17 cellular contexts compared by ENCODE assay signal in the genomic region with DNA sequence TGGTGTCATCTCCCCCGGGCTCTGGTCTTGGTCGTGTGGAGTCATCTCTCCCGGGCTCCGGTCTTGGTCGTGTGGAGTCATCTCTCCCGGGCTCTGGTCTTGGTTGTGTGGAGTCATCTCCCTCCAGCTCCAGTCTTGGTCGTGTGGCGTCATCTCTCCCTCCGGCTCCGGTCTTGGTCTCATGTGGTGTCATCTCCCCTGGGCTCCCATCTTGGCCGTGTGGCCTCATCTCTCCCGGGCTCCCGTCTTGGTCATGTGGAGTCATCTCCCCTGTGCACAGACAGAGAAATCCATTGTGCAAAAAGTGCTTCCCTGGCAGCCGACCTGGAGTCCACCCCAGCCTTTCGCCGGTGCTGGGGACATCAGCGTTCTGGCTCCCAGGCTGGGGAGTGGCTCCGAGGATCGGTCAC.
DNase-seq lines count a peak whose midpoint lies in the region; ATAC-seq and TF ChIP-seq lines count a peak whose summit lies in the region.
"Had no signal": no experiment of that assay in that cellular context is flagged by ENCODE, and none has a peak within 500 bp of the region (broad histone marks: within the 10 kb centered on the region; RNA-seq: fewer than 3 reads in every experiment).

No MANE protein-coding gene starts in this region.

- H3K23ac ChIP-seq in IMR-90 (ENCODE audit: low read depth, low read length) = no peak overlapping the region

- TF ChIP-seq POLR2A in IMR-90 (IDR thresholded peaks at IDR 0.05; ENCODE audit: low read depth, low read length) = no peak

- no peak overlapping the region for H3K18ac ChIP-seq in IMR-90 (ENCODE audit: low read depth, low read length)

- H3K14ac ChIP-seq in IMR-90 (replicated peaks; ENCODE audit: low read depth, low read length) = no peak overlapping the region

- no peaks in the 10 kb centered on the region for H3K4me1 ChIP-seq in CD8-positive, alpha-beta T cell (ENCODE audit: insufficient read depth, low read length)
- H3K4me1 ChIP-seq in IMR-90 (ENCODE audit: control insufficient read depth, insufficient read depth, low read length) (peaks cover 4% of the 10 kb centered on the region; the same call in 1 of the 2 replicates), endodermal cell (ENCODE audit: control insufficient read depth, insufficient read depth, low read length) (no peaks in the 10 kb centered on the region), osteoblast (ENCODE audit: insufficient read depth, low read length) (peaks cover 14% of the 10 kb centered on the region)
- H3K4me1 ChIP-seq: heart right ventricle, uterus had no signal

- no peak overlapping the region for H2BK5ac ChIP-seq in IMR-90 (ENCODE audit: low read depth, low read length, poor library complexity, severe bottlenecking)

- no TSS peak for BruUV-seq in IMR-90 (replicated peaks; lab: Mats Ljungman, UMichigan)

- H3K4ac ChIP-seq in IMR-90 (ENCODE audit: low read depth, low read length) = no peak overlapping the region

- H2AK9ac ChIP-seq in IMR-90 (replicated peaks; ENCODE audit: low read depth, low read length, poor library complexity) = no peak overlapping the region

- H2BK15ac ChIP-seq in IMR-90 (ENCODE audit: low read depth, low read length) = no peak overlapping the region

- 85% methylated on average over 13 of the region's 19 CpGs; no CpG with 5 or more reads in 1 of the 2 experiments for WGBS in IMR-90 (ENCODE audit: extremely low coverage in 2 of 2, insufficient read length in 1 of 2), 2 experiments
- 90 to 95% methylated on average over 11 to 19 of the region's 19 CpGs for WGBS in endodermal cell (ENCODE audit: insufficient coverage in 1 of 2, insufficient read length in 1 of 2), 2 experiments

- H3K9ac ChIP-seq in IMR-90 (ENCODE audit: low read depth, low read length) (no peak overlapping the region), endodermal cell (ENCODE audit: extremely low read depth, low read length, poor library complexity, severe bottlenecking) (no peak overlapping the region)

- no peak overlapping the region for H4K5ac ChIP-seq in IMR-90 (ENCODE audit: low read depth, low read length)

- no peak for DNase-seq in CD8-positive, alpha-beta T cell
- peak; percentile 19 for DNase-seq in IMR-90
- DNase-seq in endodermal cell = no peak
- peak; percentile 98 for DNase-seq in osteoblast (ENCODE audit: insufficient read length, low spot score, missing footprints)
- DNase-seq in SKM-1 treated with dmso at 0.1 percent for 144 hours (lab: John Stamatoyannopoulos, UW; ENCODE audit: unreplicated experiment) = no peak
- no peak for DNase-seq in NK-92 treated with Interleukin-12 subunit alpha and Interleukin-12 subunit beta, amount 100 ng/mL, for 24 hours (lab: John Stamatoyannopoulos, UW)
- no peak for DNase-seq in ACHN
- DNase-seq in iPS-NIHi11 (ENCODE audit: low spot score) = no peak
- DNase-seq: Calu3; heart right ventricle; midbrain; NCI-H524; OCI-M1; stimulated activated naive CD8-positive, alpha-beta T cell treated with anti-CD3 and anti-CD28 coated beads, Interleukin-15, amount 100 ng/mL, for 72 hours; uterus had no signal

- peaks cover 25% of the 10 kb centered on the region for H4K20me1 ChIP-seq in IMR-90 (ENCODE audit: insufficient read depth, low read length)
- peaks cover 15% of the 10 kb centered on the region for H4K20me1 ChIP-seq in osteoblast (ENCODE audit: insufficient read depth, low read length)

- peaks cover 52% of the 10 kb centered on the region for H3K36me3 Mint-ChIP-seq in CD8-positive, alpha-beta T cell
- peaks cover 65% of the 10 kb centered on the region for H3K36me3 Mint-ChIP-seq in endodermal cell (ENCODE audit: low read depth)

- no peaks in the 10 kb centered on the region for H3K9me3 ChIP-seq in CD8-positive, alpha-beta T cell (ENCODE audit: low read length)
- H3K9me3 ChIP-seq in IMR-90 (ENCODE audit: control insufficient read depth, insufficient read depth, low read length) = no peaks in the 10 kb centered on the region
- no peaks in the 10 kb centered on the region for H3K9me3 ChIP-seq in endodermal cell (ENCODE audit: control insufficient read depth, low read length)
- no peaks in the 10 kb centered on the region for H3K9me3 ChIP-seq in osteoblast (ENCODE audit: low read depth, low read length)
- H3K9me3 ChIP-seq: heart right ventricle, uterus had no signal

- H3K27ac ChIP-seq in CD8-positive, alpha-beta T cell (ENCODE audit: low read depth, low read length) = no peak overlapping the region
- H3K27ac ChIP-seq in IMR-90 (ENCODE audit: insufficient read depth, low read length) (no peak overlapping the region), endodermal cell (ENCODE audit: low read depth, low read length) (no peak overlapping the region), osteoblast (ENCODE audit: low read depth, low read length) (peak overlapping the region; percentile 31)
- H3K27ac ChIP-seq: coronary artery, heart right ventricle, SK-N-MC, uterus had no signal

- peaks cover 9% of the 10 kb centered on the region; the same call in 1 of the 2 replicates for H3K9me1 ChIP-seq in IMR-90 (ENCODE audit: insufficient read depth, low read length)

- TF ChIP-seq RAD21 in IMR-90 (IDR thresholded peaks at IDR 0.05; ENCODE audit: low read length) = no peak

- no peak overlapping the region for H3K4me3 Mint-ChIP-seq in CD8-positive, alpha-beta T cell
- H3K4me3 Mint-ChIP-seq in endodermal cell = no peak overlapping the region
- H3K4me3 Mint-ChIP-seq: stimulated activated naive CD8-positive, alpha-beta T cell treated with anti-CD3 and anti-CD28 coated beads, Interleukin-15, amount 100 ng/mL, for 72 hours had no signal

- no peak overlapping the region for H3K4me2 ChIP-seq in IMR-90 (ENCODE audit: low read depth, low read length)
- no peak overlapping the region for H3K4me2 ChIP-seq in osteoblast (ENCODE audit: insufficient read depth, low read length)

- no peak overlapping the region for H4K8ac ChIP-seq in IMR-90 (ENCODE audit: low read depth in 2 of 2, low read length in 2 of 2)

- no peak overlapping the region for H2BK120ac ChIP-seq in IMR-90 (ENCODE audit: low read depth, low read length)

- intact Hi-C loops in CD8-positive, alpha-beta T cell (cut with DNase I, micrococcal nuclease) = no loop called here
- intact Hi-C loops in IMR-90 (cut with micrococcal nuclease) = no loop called here

- in situ Hi-C loops in IMR-90 (cut with MboI; ENCODE audit: low sequenced_read_pairs) = no loop called here
- in situ Hi-C loops in ACHN (cut with HindIII; ENCODE audit: low pct_ligation_motif_present, low pct_unique_long_range_greater_than_20kb, low sequenced_read_pairs) = no loop called here

- H3K56ac ChIP-seq in IMR-90 (ENCODE audit: extremely low read depth, insufficient read depth, low read length) = no peak overlapping the region

- H3K27me3 ChIP-seq in CD8-positive, alpha-beta T cell (ENCODE audit: insufficient read depth, low read length) = no peaks in the 10 kb centered on the region
- H3K27me3 ChIP-seq in IMR-90 (ENCODE audit: control insufficient read depth, insufficient read depth, low read length) = no peaks in the 10 kb centered on the region
- no peaks in the 10 kb centered on the region for H3K27me3 ChIP-seq in endodermal cell (ENCODE audit: control insufficient read depth, insufficient read depth, low read length, poor library complexity, severe bottlenecking)
- no peaks in the 10 kb centered on the region for H3K27me3 ChIP-seq in osteoblast (ENCODE audit: insufficient read depth, low read length)
- H3K27me3 ChIP-seq: heart right ventricle, uterus had no signal

- no peak overlapping the region for H2AK5ac ChIP-seq in IMR-90 (ENCODE audit: low read depth, low read length)

- H3K79me2 ChIP-seq in osteoblast (ENCODE audit: insufficient read depth, low read length) = peaks cover 12% of the 10 kb centered on the region

- POLR2A ChIA-PET in CD8-positive, alpha-beta T cell (lab: Charles Lee) = no interaction called here
- POLR2A ChIA-PET in IMR-90 (lab: Charles Lee; ENCODE audit: unreplicated experiment) = no interaction called here

- H3K9me3 Mint-ChIP-seq in CD8-positive, alpha-beta T cell = no peaks in the 10 kb centered on the region
- no peaks in the 10 kb centered on the region for H3K9me3 Mint-ChIP-seq in endodermal cell
- H3K9me3 Mint-ChIP-seq: stimulated activated naive CD8-positive, alpha-beta T cell treated with anti-CD3 and anti-CD28 coated beads, Interleukin-15, amount 100 ng/mL, for 72 hours had no signal

- peaks cover 57% of the 10 kb centered on the region for H3K36me3 ChIP-seq in CD8-positive, alpha-beta T cell (ENCODE audit: insufficient read depth, low read length)
- H3K36me3 ChIP-seq in IMR-90 (ENCODE audit: control insufficient read depth, insufficient read depth, low read length) (peaks cover 46% of the 10 kb centered on the region), endodermal cell (ENCODE audit: control insufficient read depth, insufficient read depth, low read length) (peaks cover 58% of the 10 kb centered on the region), osteoblast (ENCODE audit: insufficient read depth, low read length) (peaks cover 24% of the 10 kb centered on the region)
- H3K36me3 ChIP-seq: uterus had no signal

- CTCF ChIA-PET in CD8-positive, alpha-beta T cell (lab: Charles Lee) = no interaction called here
- CTCF ChIA-PET in IMR-90 (lab: Yijun Ruan, JAX) = no interaction called here

- H2BK20ac ChIP-seq in IMR-90 (ENCODE audit: low read depth, low read length) = no peak overlapping the region

- H3K4me1 Mint-ChIP-seq in CD8-positive, alpha-beta T cell (ENCODE audit: low read depth) = no peaks in the 10 kb centered on the region
- H3K4me1 Mint-ChIP-seq in endodermal cell = peaks cover 7% of the 10 kb centered on the region

- H3K27me3 Mint-ChIP-seq in CD8-positive, alpha-beta T cell (ENCODE audit: low read depth) = no peaks in the 10 kb centered on the region
- no peaks in the 10 kb centered on the region for H3K27me3 Mint-ChIP-seq in endodermal cell (ENCODE audit: insufficient read depth)
- H3K27me3 Mint-ChIP-seq: stimulated activated naive CD8-positive, alpha-beta T cell treated with anti-CD3 and anti-CD28 coated beads, Interleukin-15, amount 100 ng/mL, for 72 hours had no signal

- H2AFZ ChIP-seq in IMR-90 (replicated peaks; ENCODE audit: low read length, poor library complexity) = no peak overlapping the region
- H2AFZ ChIP-seq in osteoblast (ENCODE audit: low read length) = no peak overlapping the region

- no peak for TF ChIP-seq CTCF in CD8-positive, alpha-beta T cell (IDR thresholded peaks at IDR 0.05)
- TF ChIP-seq CTCF in IMR-90 (conservative IDR thresholded peaks at IDR 0.05; ENCODE audit: low read depth, low read length) = no peak
- TF ChIP-seq CTCF in endodermal cell (conservative IDR thresholded peaks at IDR 0.05) = no peak
- no peak for TF ChIP-seq CTCF in osteoblast (IDR thresholded peaks at IDR 0.05; ENCODE audit: extremely low read depth, low read depth, low read length)

- H4K91ac ChIP-seq in IMR-90 (ENCODE audit: insufficient read depth, low read depth, low read length) = no peak overlapping the region

- peak overlapping the region; percentile 45 for H3K27ac Mint-ChIP-seq in CD8-positive, alpha-beta T cell
- peak overlapping the region; percentile 87 for H3K27ac Mint-ChIP-seq in endodermal cell

- dilution Hi-C loops in IMR-90 (cut with HindIII; ENCODE audit: low sequenced_read_pairs, unreplicated experiment) = no loop called here

- no peak overlapping the region for H3K4me3 ChIP-seq in CD8-positive, alpha-beta T cell (ENCODE audit: low read depth, low read length)
- H3K4me3 ChIP-seq in IMR-90 (ENCODE audit: insufficient read depth, low read depth, low read length) (no peak overlapping the region), endodermal cell (ENCODE audit: low read length) (no peak overlapping the region), osteoblast (ENCODE audit: insufficient read depth, low read length) (no peak overlapping the region)
- H3K4me3 ChIP-seq: coronary artery, heart right ventricle, SK-N-MC, uterus had no signal

- H3K79me1 ChIP-seq in IMR-90 (ENCODE audit: low read depth in 1 of 2, low read length in 2 of 2) = peaks cover 8 to 41% of the 10 kb centered on the region in 2 experiments

- ATAC-seq in CD8-positive, alpha-beta T cell = no peak
- 0 out of 2 replicates have a peak, but pooled peaks have one; percentile 6 for ATAC-seq in IMR-90 (ENCODE audit: low read depth)
- ATAC-seq: stimulated activated naive CD8-positive, alpha-beta T cell treated with anti-CD3 and anti-CD28 coated beads, Interleukin-15, amount 100 ng/mL, for 72 hours had no signal

Comparison
In these comparisons a context has a peak if more than half of its experiments do, and no peak if none do; other contexts are left out.
1. DNase-seq: peak in IMR-90 (single experiment) and osteoblast (single experiment); none in CD8-positive, alpha-beta T cell (0 of 7), endodermal cell (single experiment), SKM-1 treated with dmso at 0.1 percent for 144 hours (single experiment), NK-92 treated with Interleukin-12 subunit alpha and Interleukin-12 subunit beta, amount 100 ng/mL, for 24 hours (single experiment), ACHN (single experiment) and iPS-NIHi11 (single experiment).